23 cellular contexts compared by ENCODE assay signal in the genomic region with DNA sequence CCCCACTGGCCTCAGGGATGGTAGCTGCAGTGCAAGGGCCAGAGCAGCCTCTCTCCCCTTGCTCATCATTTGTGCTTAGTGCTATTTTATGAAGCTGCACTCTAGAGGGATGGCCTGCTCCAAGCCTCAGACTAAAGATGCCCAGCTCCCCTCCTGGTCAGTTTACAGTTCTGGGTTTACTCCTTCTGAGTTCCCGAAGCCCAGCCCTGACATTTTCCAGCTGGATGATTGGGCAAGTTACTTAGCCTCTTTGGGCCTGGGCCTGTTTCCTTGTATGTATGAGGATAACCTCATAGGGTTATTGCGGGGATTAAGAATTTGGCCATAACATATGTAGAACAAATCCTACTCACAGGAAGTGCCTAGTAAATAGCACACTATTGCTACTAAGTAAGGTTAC. TPM values are rescaled to one million over a fixed set of nuclear protein-coding genes. Genes with fewer than 3 reads are reported as not detected.
DNase-seq lines count a peak whose midpoint lies in the region; ATAC-seq and TF ChIP-seq lines count a peak whose summit lies in the region.
"Had no signal": no experiment of that assay in that cellular context is flagged by ENCODE, and none has a peak within 500 bp of the region (broad histone marks: within the 10 kb centered on the region; RNA-seq: fewer than 3 reads in every experiment).

No MANE protein-coding gene starts in this region.

- WGBS in esophagus squamous epithelium, 2 donors, result 58 to 100% methylated on average over 1 to 2 of the region's 2 CpGs
- no CpG with 5 or more reads among the region's 2 CpGs for WGBS in trophoblast cell (ENCODE audit: extremely low coverage, insufficient coverage, insufficient read length)

- no peak overlapping the region for H2AFZ ChIP-seq in trophoblast cell (ENCODE audit: insufficient read depth, low read length, poor library complexity)

- H4K8ac ChIP-seq in trophoblast cell (ENCODE audit: low read depth, low read length), result no peak overlapping the region

- H3K79me1 ChIP-seq in trophoblast cell (ENCODE audit: low read length), result peaks cover 24% of the 10 kb centered on the region

- no peaks in the 10 kb centered on the region for H3K27me3 ChIP-seq in BJ (ENCODE audit: control insufficient read depth, insufficient read depth, low read length)
- no peaks in the 10 kb centered on the region for H3K27me3 ChIP-seq in esophagus squamous epithelium
- H3K27me3 ChIP-seq in trophoblast cell (ENCODE audit: insufficient read depth, low read length), result no peaks in the 10 kb centered on the region
- H3K27me3 ChIP-seq in tibial artery, result no peaks in the 10 kb centered on the region
- H3K27me3 ChIP-seq: SJSA1 had no signal

- H2BK12ac ChIP-seq in trophoblast cell (ENCODE audit: low read length), result peak overlapping the region; percentile 29

- TF ChIP-seq CTCF in BJ (IDR thresholded peaks at IDR 0.05; ENCODE audit: insufficient read depth, low read depth, low read length) (0 out of 2 replicates have a peak, but pooled peaks have one; percentile 3), esophagus squamous epithelium (IDR thresholded peaks at IDR 0.05) (no peak), tibial artery (IDR thresholded peaks at IDR 0.05) (no peak)

- no peak for TF ChIP-seq POLR2A in esophagus squamous epithelium (IDR thresholded peaks at IDR 0.05)

- H3K4me3 ChIP-seq in BJ (ENCODE audit: low read depth, low read length), result no peak overlapping the region
- H3K4me3 ChIP-seq in esophagus squamous epithelium, result no peak overlapping the region
- H3K4me3 ChIP-seq in trophoblast cell (ENCODE audit: low read depth, low read length), result no peak overlapping the region
- no peak overlapping the region for H3K4me3 ChIP-seq in tibial artery
- H3K4me3 ChIP-seq: coronary artery, HAP-1, SJSA1 had no signal

- no peak overlapping the region for H2BK5ac ChIP-seq in trophoblast cell (ENCODE audit: low read depth, low read length, poor library complexity)

- H4K12ac ChIP-seq in trophoblast cell (ENCODE audit: low read depth, low read length), result no peak overlapping the region

- H3K79me2 ChIP-seq in trophoblast cell (ENCODE audit: control insufficient read depth, insufficient read depth, low read length, poor library complexity), result no peaks in the 10 kb centered on the region

- no peak overlapping the region for H3K9ac ChIP-seq in trophoblast cell (ENCODE audit: low read length)

- peak; percentile 68 for ATAC-seq in left ventricle myocardium superior
- ATAC-seq: naive thymus-derived CD4-positive, alpha-beta T cell; stimulated activated naive CD8-positive, alpha-beta T cell treated with anti-CD3 and anti-CD28 coated beads, Interleukin-15, Interleukin-2, amounts not matched to agents 100 U/mL and 50 U/mL, for 24 hours had no signal

- H2AK5ac ChIP-seq in trophoblast cell (ENCODE audit: low read length), result peak overlapping the region; percentile 9

- H3K14ac ChIP-seq in trophoblast cell (ENCODE audit: low read length), result no peak overlapping the region

- H3K27ac ChIP-seq in esophagus squamous epithelium, result peak overlapping the region; percentile 23 to 73 (median 72)
- H3K27ac ChIP-seq in trophoblast cell (ENCODE audit: low read depth, low read length), result no peak overlapping the region
- no peak overlapping the region for H3K27ac ChIP-seq in tibial artery
- H3K27ac ChIP-seq: SJSA1, WERI-Rb-1 had no signal

- no peak overlapping the region for H3K4ac ChIP-seq in trophoblast cell (ENCODE audit: low read depth, low read length)

- POLR2A ChIA-PET in BJ (lab: Charles Lee), result no interaction called here

- CTCF ChIA-PET in BJ (lab: Yijun Ruan, JAX), result interaction anchor here (0.9 to 2.6 kb wide), 4 partner anchors 9 to 59 kb away, joined by 4 to 14 read pairs (median 6); no protein-coding TSS in a partner anchor

- H3K36me3 ChIP-seq in BJ (ENCODE audit: control insufficient read depth, insufficient read depth, low read length), result no peaks in the 10 kb centered on the region; the same call in 1 of the 2 replicates
- peaks cover 0 to 3% (median 0%) of the 10 kb centered on the region in 3 donors for H3K36me3 ChIP-seq in esophagus squamous epithelium
- peaks cover 0 to 2% of the 10 kb centered on the region in 2 experiments for H3K36me3 ChIP-seq in trophoblast cell (ENCODE audit: control insufficient read depth in 1 of 2, insufficient read depth in 2 of 2, low read length in 2 of 2)
- H3K36me3 ChIP-seq in tibial artery, result peaks cover 4% of the 10 kb centered on the region in 3 donors
- H3K36me3 ChIP-seq: HAP-1 had no signal

- H3K4me1 ChIP-seq in esophagus squamous epithelium (peaks cover 24 to 72% (median 44%) of the 10 kb centered on the region in 3 donors), trophoblast cell (ENCODE audit: control insufficient read depth in 1 of 2, insufficient read depth in 2 of 2, low read length in 2 of 2) (peaks cover 32 to 33% of the 10 kb centered on the region in 2 experiments), tibial artery (peaks cover 0 to 22% (median 2%) of the 10 kb centered on the region in 4 donors)
- H3K4me1 ChIP-seq: HAP-1, SJSA1 had no signal

- no peak overlapping the region for H3K18ac ChIP-seq in trophoblast cell (ENCODE audit: low read length)

- H4K91ac ChIP-seq in trophoblast cell (ENCODE audit: low read depth, low read length), result no peak overlapping the region

- H3K9me3 ChIP-seq in esophagus squamous epithelium (no peaks in the 10 kb centered on the region), trophoblast cell (ENCODE audit: insufficient read depth, low read depth, low read length) (peaks cover under 1% of the 10 kb centered on the region), tibial artery (no peaks in the 10 kb centered on the region)
- H3K9me3 ChIP-seq: HAP-1, SJSA1 had no signal

- H2BK120ac ChIP-seq in trophoblast cell (ENCODE audit: insufficient read depth, low read length, poor library complexity), result no peak overlapping the region

- no peak overlapping the region for H3K4me2 ChIP-seq in trophoblast cell (ENCODE audit: low read length)

- DNase-seq in BJ (ENCODE audit: low read depth) (no peak), esophagus squamous epithelium (lab: John Stamatoyannopoulos, UW) (no peak), left ventricle myocardium superior (peak; percentile 52), trophoblast cell (no peak), tibial artery (no peak), iPS-NIHi11 (ENCODE audit: low spot score) (no peak)
- DNase-seq in NK-92 treated with Interleukin-12 subunit alpha and Interleukin-12 subunit beta, amount 100 ng/mL, for 24 hours (lab: John Stamatoyannopoulos, UW), result no peak
- no peak for DNase-seq in effector CD4-positive, alpha-beta T cell
- DNase-seq: activated CD4-positive, alpha-beta T cell treated with anti-CD3 and anti-CD28 coated beads, Interleukin-2, amount 50 U/mL, for 4 hours; activated naive CD4-positive, alpha-beta T cell treated with Interleukin-2 at 50 U/mL for 16 hours; activated T-cell treated with anti-CD3 and anti-CD28 coated beads for 4 hours; CD4-positive, alpha-beta memory T cell; DMS53; naive thymus-derived CD4-positive, alpha-beta T cell; NCI-H774; stimulated activated CD4-positive, alpha-beta T cell treated with anti-CD3 and anti-CD28 coated beads, Interleukin-1b, Interleukin-23, amount 100 ng/mL, for 48 hours; stimulated activated naive CD8-positive, alpha-beta T cell treated with anti-CD3 and anti-CD28 coated beads, Interleukin-15, Interleukin-2, amounts not matched to agents 100 U/mL and 50 U/mL, for 24 hours; WERI-Rb-1 had no signal

- H3K23ac ChIP-seq in trophoblast cell (ENCODE audit: low read length), result no peak overlapping the region

- intact Hi-C loops in esophagus squamous epithelium (cut with DNase I) (loop anchor here (5.0 kb wide), 1 partner anchor 56 kb away; the partner anchor contains the start of gene LPIN3), left ventricle myocardium superior (cut with micrococcal nuclease) (no loop called here), tibial artery (cut with DNase I; ENCODE audit: low total_unique reads) (no loop called here)

RNA-seq across cellular contexts. Expression of gene EMILIN3, which starts 31.8 kb away (rescaled TPM):
- 0.27 and 0.52 TPM in 2 replicates for polyA plus RNA-seq in BJ (2011; rRNA removed)
- 0.28 and 0.31 TPM in 2 replicates for polyA minus RNA-seq in BJ (2011; rRNA and poly(A)+ RNA removed)
- total RNA-seq in esophagus squamous epithelium (under 1 TPM in 3 of 4 donors, not detected in 1; 0.13 to 0.76 (median 0.44) TPM), left ventricle myocardium superior (4.3 TPM)
- polyA plus RNA-seq in trophoblast cell (2013), result 0.34 and 0.37 TPM in 2 replicates
- total RNA-seq: CD4-positive, alpha-beta memory T cell; MCF 10A; SJSA1 had no signal
- polyA plus RNA-seq: CD4-positive, alpha-beta memory T cell; IgD-negative memory B cell; naive thymus-derived CD4-positive, alpha-beta T cell had no signal

RNA-seq across cellular contexts. Expression of gene LPIN3, which starts 57.8 kb away (rescaled TPM):
- 9.1 and 11.5 TPM in 2 replicates for polyA plus RNA-seq in BJ (2011; rRNA removed)
- polyA minus RNA-seq in BJ (2011; rRNA and poly(A)+ RNA removed), result 8.2 and 8.6 TPM in 2 replicates
- total RNA-seq in esophagus squamous epithelium, result 10 to 100 TPM; 15.4 to 38.6 (median 32.9) TPM
- total RNA-seq in left ventricle myocardium superior, result 22.9 TPM
- polyA plus RNA-seq in trophoblast cell (2013), result 6.5 TPM in 2 replicates
- total RNA-seq: SJSA1 had no signal
- polyA plus RNA-seq: CD4-positive, alpha-beta memory T cell; IgD-negative memory B cell had no signal

Comparison
In these comparisons a context has a peak if more than half of its experiments do, and no peak if none do; other contexts are left out.
1. H3K27ac ChIP-seq: peak in esophagus squamous epithelium (4 of 4); none in trophoblast cell (single experiment) and tibial artery (0 of 2).